In genomic region chr1:15737324-15738319, GRCh38 we compare ENCODE assay signal across 1 cellular context.
A peak's percentile ranks its signal among the peaks of the same experiment; 100 is the strongest.
TF ChIP-seq lines count a peak whose summit lies in the region.

No MANE protein-coding gene starts in this region.

TF ChIP-seq in K562, 482 proteins besides CTCF, POLR2A, EP300 and RAD21:
- TF ChIP-seq THRB (CRISPR knock-in tag; conservative IDR thresholded peaks at IDR 0.05): no peak
- TF ChIP-seq RREB1 (CRISPR knock-in tag; IDR thresholded peaks at IDR 0.05): no peak
- no peak for TF ChIP-seq SRSF1 (IDR thresholded peaks at IDR 0.05; ENCODE audit: low read depth, low read length)
- no peak for TF ChIP-seq NR2C1 (IDR thresholded peaks at IDR 0.05)
- no peak for TF ChIP-seq NR2C1 (tag; IDR thresholded peaks at IDR 0.05)
- no peak for TF ChIP-seq HIVEP1 (CRISPR knock-in tag; IDR thresholded peaks at IDR 0.05)
- TF ChIP-seq FIP1L1 (IDR thresholded peaks at IDR 0.05; ENCODE audit: low read depth, low read length, poor library complexity, severe bottlenecking): peak; percentile 36
- TF ChIP-seq NFATC3 (IDR thresholded peaks at IDR 0.05): no peak
- 0 out of 2 replicates have a peak, but pooled peaks have one; percentile 25 for TF ChIP-seq ZNF184 (CRISPR knock-in tag; IDR thresholded peaks at IDR 0.05)
- TF ChIP-seq ZNF79 (CRISPR knock-in tag; IDR thresholded peaks at IDR 0.05; ENCODE audit: low read depth): no peak
- TF ChIP-seq SOX6 (IDR thresholded peaks at IDR 0.05): no peak
- no peak for TF ChIP-seq CHD4 (IDR thresholded peaks at IDR 0.05; ENCODE audit: insufficient read depth, insufficient replicate concordance, low read depth, low read length, poor library complexity, severe bottlenecking)
- no peak for TF ChIP-seq HDAC8 (tag; IDR thresholded peaks at IDR 0.05)
- TF ChIP-seq POLR2G (IDR thresholded peaks at IDR 0.05; ENCODE audit: low read depth, low read length): peak; percentile 37
